In the genomic region with DNA sequence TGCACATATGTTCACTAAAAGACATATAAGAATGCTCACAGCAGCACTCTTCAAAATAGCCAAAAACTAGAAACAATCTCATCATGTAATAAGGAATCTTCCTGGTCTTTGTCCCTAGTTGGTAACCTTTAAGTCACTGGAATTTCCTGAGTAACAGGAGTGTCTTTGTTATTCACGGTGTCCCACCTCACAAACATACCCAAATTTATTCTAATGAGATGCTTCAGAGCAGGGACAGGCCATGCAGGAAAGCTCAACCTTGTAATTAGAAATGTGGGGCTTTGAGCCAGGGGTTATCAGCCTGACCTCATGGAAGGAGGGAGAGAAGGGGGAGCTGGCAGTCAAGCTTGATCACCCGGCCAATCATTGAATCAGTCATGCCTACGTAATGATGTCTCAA, we compare ENCODE assay signal across 1 cellular context.
TF ChIP-seq lines count a peak whose summit lies in the region.

No MANE protein-coding gene starts in this region.

TF ChIP-seq in SK-N-SH treated with all-trans-retinoic acid at 6 μM for 48 hours, 23 proteins besides CTCF, POLR2A, EP300 and RAD21 (continued from another document):
- TF ChIP-seq, protein P1, sequence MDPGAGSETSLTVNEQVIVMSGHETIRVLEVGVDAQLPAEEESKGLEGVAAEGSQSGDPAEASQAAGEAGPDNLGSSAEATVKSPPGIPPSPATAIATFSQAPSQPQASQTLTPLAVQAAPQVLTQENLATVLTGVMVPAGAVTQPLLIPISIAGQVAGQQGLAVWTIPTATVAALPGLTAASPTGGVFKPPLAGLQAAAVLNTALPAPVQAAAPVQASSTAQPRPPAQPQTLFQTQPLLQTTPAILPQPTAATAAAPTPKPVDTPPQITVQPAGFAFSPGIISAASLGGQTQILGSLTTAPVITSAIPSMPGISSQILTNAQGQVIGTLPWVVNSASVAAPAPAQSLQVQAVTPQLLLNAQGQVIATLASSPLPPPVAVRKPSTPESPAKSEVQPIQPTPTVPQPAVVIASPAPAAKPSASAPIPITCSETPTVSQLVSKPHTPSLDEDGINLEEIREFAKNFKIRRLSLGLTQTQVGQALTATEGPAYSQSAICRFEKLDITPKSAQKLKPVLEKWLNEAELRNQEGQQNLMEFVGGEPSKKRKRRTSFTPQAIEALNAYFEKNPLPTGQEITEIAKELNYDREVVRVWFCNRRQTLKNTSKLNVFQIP (CRISPR knock-in tag; IDR thresholded peaks at IDR 0.05; ENCODE audit: borderline replicate concordance, low read depth), result no peak
- TF ChIP-seq TCF4 (CRISPR knock-in tag; IDR thresholded peaks at IDR 0.05; ENCODE audit: borderline replicate concordance) (no peak), ZFP30 (CRISPR knock-in tag; IDR thresholded peaks at IDR 0.05) (no peak), TOX (CRISPR knock-in tag; IDR thresholded peaks at IDR 0.05; ENCODE audit: borderline replicate concordance) (no peak)
TF ChIP-seq in SK-N-SH treated with all-trans-retinoic acid at 6 μM for 48 hours: peak in this region for 0.
